In the genomic region with DNA sequence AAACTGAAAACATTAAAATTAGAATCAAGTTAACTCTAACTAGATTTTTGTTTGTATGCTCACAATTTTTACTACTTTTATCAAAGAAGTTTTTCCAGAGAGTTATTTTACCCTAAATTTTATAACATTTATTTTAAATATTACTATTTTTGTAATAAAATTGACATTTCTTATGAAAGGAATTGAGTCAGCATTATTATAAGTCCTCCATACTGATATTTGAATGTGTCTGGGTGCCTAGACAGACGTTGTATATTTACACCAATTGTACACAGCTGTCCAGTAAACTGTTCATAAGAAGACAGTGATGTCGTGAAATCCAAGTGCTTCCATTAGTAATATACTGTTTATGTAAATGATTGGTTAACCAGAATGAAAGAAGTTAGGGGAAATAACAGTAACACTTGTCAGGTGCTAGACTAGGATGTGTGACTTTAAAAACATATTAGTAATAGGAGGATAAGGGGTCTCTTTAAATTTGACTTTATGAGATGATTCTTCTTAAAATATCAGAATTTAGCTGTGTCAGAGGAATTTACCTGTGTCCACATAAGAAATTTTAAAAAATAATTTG, we compare ENCODE assay signal across 15 cellular contexts.
DNase-seq lines count a peak whose midpoint lies in the region; ATAC-seq, FAIRE-seq and TF ChIP-seq lines count a peak whose summit lies in the region.
"Had no signal": no experiment of that assay in that cellular context is flagged by ENCODE, and none has a peak within 500 bp of the region (broad histone marks: within the 10 kb centered on the region; RNA-seq: fewer than 3 reads in every experiment).

No MANE protein-coding gene starts in this region.

- POLR2A ChIA-PET in SK-N-SH (lab: Yijun Ruan, JAX): no interaction called here

- CTCF ChIA-PET in SK-N-SH (lab: Yijun Ruan, JAX): interaction anchor here (1.2 to 12.3 kb wide), 4 partner anchors 11 to 39 kb away, joined by 3 to 110 read pairs (median 24); no protein-coding TSS in a partner anchor

- H3K4me1 ChIP-seq in SK-N-SH (ENCODE audit: control insufficient read depth in 1 of 2, insufficient read depth in 2 of 2, low read depth in 1 of 2, low read length in 1 of 2) (peaks cover 5 to 21% of the 10 kb centered on the region in 2 experiments; a peak in 3 of 4 replicates), neural progenitor cell (peaks cover 11% of the 10 kb centered on the region)

- H3K9me2 ChIP-seq in SK-N-SH: no peaks in the 10 kb centered on the region

- H2AFZ ChIP-seq in SK-N-SH (ENCODE audit: low read depth) (no peak overlapping the region), neural progenitor cell (replicated peaks) (no peak overlapping the region)

- H3F3A ChIP-seq in SK-N-SH (replicated peaks; ENCODE audit: insufficient read depth) (peaks cover 13% of the 10 kb centered on the region), neural progenitor cell (ENCODE audit: low read depth) (peaks cover 26% of the 10 kb centered on the region)

- FAIRE-seq in frontal cortex (lab: Jason Lieb, UNC): peak; percentile 91

- no peak for TF ChIP-seq RAD21 in SK-N-SH (IDR thresholded peaks at IDR 0.05; ENCODE audit: low read length)

- H3K9me3 ChIP-seq in SK-N-SH (no peaks in the 10 kb centered on the region), neural progenitor cell (ENCODE audit: low read depth) (no peaks in the 10 kb centered on the region)

- TF ChIP-seq CTCF in SK-N-SH (IDR thresholded peaks at IDR 0.05): no peak
- TF ChIP-seq CTCF in neural progenitor cell (IDR thresholded peaks at IDR 0.05): no peak

- no peak for TF ChIP-seq EP300 in SK-N-SH (IDR thresholded peaks at IDR 0.05; ENCODE audit: borderline replicate concordance in 1 of 2, low read depth in 1 of 2, low read length in 1 of 2)

- peaks cover under 1% of the 10 kb centered on the region for H3K36me3 Mint-ChIP-seq in neural progenitor cell

- no peak overlapping the region for H3K9ac ChIP-seq in SK-N-SH
- H3K9ac ChIP-seq in neural progenitor cell: no peak overlapping the region

- no peaks in the 10 kb centered on the region for H3K27me3 ChIP-seq in SK-N-SH (ENCODE audit: insufficient read depth)
- peaks cover 30% of the 10 kb centered on the region for H3K27me3 ChIP-seq in neural progenitor cell

- H3K4me3 ChIP-seq in SK-N-SH (ENCODE audit: low read depth in 2 of 2, low read length in 1 of 2): no peak overlapping the region; a peak in 1 of 4 replicates
- H3K4me3 ChIP-seq in neural progenitor cell: no peak overlapping the region
- H3K4me3 ChIP-seq: skin epidermis had no signal

- H3K4me2 ChIP-seq in SK-N-SH (no peak overlapping the region), neural progenitor cell (no peak overlapping the region)

- H3K27ac ChIP-seq in SK-N-SH (ENCODE audit: low read depth in 2 of 2, low read length in 1 of 2) (no peak overlapping the region), neural progenitor cell (no peak overlapping the region)
- H3K27ac ChIP-seq: skin epidermis had no signal

- H3K27ac Mint-ChIP-seq in neural progenitor cell: no peak overlapping the region
- H3K27ac Mint-ChIP-seq: T-helper 17 cell had no signal

- ATAC-seq in GM18861 (IDR thresholded peaks at IDR 0.05; ENCODE audit: unreplicated experiment) (peak; percentile 38), GM21717 (IDR thresholded peaks at IDR 0.05; ENCODE audit: unreplicated experiment) (peak; percentile 36), HG03354 (IDR thresholded peaks at IDR 0.05; ENCODE audit: poor library complexity, severe bottlenecking, unreplicated experiment) (peak; percentile 52), GM21515 (IDR thresholded peaks at IDR 0.05; ENCODE audit: unreplicated experiment) (no peak)
- ATAC-seq: Panc1, T-helper 17 cell had no signal

- H3K79me2 ChIP-seq in SK-N-SH (ENCODE audit: insufficient read depth) (no peaks in the 10 kb centered on the region), neural progenitor cell (ENCODE audit: low read depth) (no peaks in the 10 kb centered on the region)

- H3K36me3 ChIP-seq in SK-N-SH (replicated peaks in 1 of 2; ENCODE audit: control insufficient read depth in 1 of 2, insufficient read depth in 2 of 2, low read length in 1 of 2) (peaks cover 34 to 35% of the 10 kb centered on the region in 2 experiments), neural progenitor cell (no peaks in the 10 kb centered on the region)

- H4K20me1 ChIP-seq in SK-N-SH (ENCODE audit: insufficient read depth) (no peaks in the 10 kb centered on the region), neural progenitor cell (ENCODE audit: low read depth) (no peaks in the 10 kb centered on the region)

- 94% methylated on average over 2 of the region's 2 CpGs for WGBS in SK-N-SH (ENCODE audit: low lambda C conversion rate)

- no peaks in the 10 kb centered on the region for H3K9me3 Mint-ChIP-seq in neural progenitor cell

- no peak overlapping the region for H3K4me3 Mint-ChIP-seq in neural progenitor cell
- H3K4me3 Mint-ChIP-seq: T-helper 17 cell had no signal

- DNase-seq in frontal cortex (ENCODE audit: low spot score in 2 of 2) (no peak), HCEC 1CT (no peak), SK-N-SH (no peak), neural progenitor cell (ENCODE audit: low spot score) (no peak)
- DNase-seq: activated CD4-positive, alpha-beta T cell treated with anti-CD3 and anti-CD28 coated beads for 48 hours; amniotic stem cell; C1 segment of cervical spinal cord; NCI-H1048; T-helper 17 cell had no signal

- peaks cover 20% of the 10 kb centered on the region for H3K4me1 Mint-ChIP-seq in neural progenitor cell

- H3K27me3 Mint-ChIP-seq in neural progenitor cell (ENCODE audit: insufficient read depth, low read depth): no peaks in the 10 kb centered on the region
- H3K27me3 Mint-ChIP-seq: T-helper 17 cell had no signal

TF ChIP-seq in SK-N-SH, 30 proteins besides CTCF, POLR2A, EP300 and RAD21:
- no peak for TF ChIP-seq GABPA (IDR thresholded peaks at IDR 0.05; ENCODE audit: low read depth)
